6 cellular contexts compared by ENCODE assay signal in genomic region chr4:683982-684571, GRCh38. TPM values are rescaled to one million over a fixed set of nuclear protein-coding genes. Genes with fewer than 3 reads are reported as not detected.
DNase-seq lines count a peak whose midpoint lies in the region; ATAC-seq and TF ChIP-seq lines count a peak whose summit lies in the region.

No MANE protein-coding gene starts in this region.

- H3K4me2 ChIP-seq in mammary epithelial cell (ENCODE audit: insufficient read depth, low read depth, low read length) = no peak overlapping the region

- H3K79me2 ChIP-seq in mammary epithelial cell (ENCODE audit: insufficient read depth, low read length) = no peaks in the 10 kb centered on the region

- DNase-seq in EL (peak; percentile 47), NCI-H2029 treated with DMSO at 0.1 percent for 48 hours (lab: John Stamatoyannopoulos, UW) (peak; percentile 3), mammary epithelial cell (no peak), naive B cell (no peak)

- no peak overlapping the region for H3K9ac ChIP-seq in mammary epithelial cell (ENCODE audit: insufficient read depth, low read length)

- no peaks in the 10 kb centered on the region for H3K36me3 ChIP-seq in mammary epithelial cell (ENCODE audit: insufficient read depth, low read length)

- no peak overlapping the region for H3K4me3 ChIP-seq in mammary epithelial cell (replicated peaks in 1 of 3; ENCODE audit: insufficient read depth in 1 of 3, low read depth in 2 of 3, low read length in 3 of 3)

- H3K27me3 Mint-ChIP-seq in naive B cell = peaks cover 0 to 26% (median 8%) of the 10 kb centered on the region in 3 donors

- ATAC-seq in naive B cell (ENCODE audit: low read depth in 2 of 2) = peak; percentile 15 to 20
- ATAC-seq in GM21529 (IDR thresholded peaks at IDR 0.05; ENCODE audit: unreplicated experiment) = no peak
- no peak for ATAC-seq in GM18502 (IDR thresholded peaks at IDR 0.05; ENCODE audit: poor library complexity, unreplicated experiment)

- H2AFZ ChIP-seq in mammary epithelial cell (ENCODE audit: low read depth, low read length) = no peak overlapping the region

- no peak overlapping the region for H3K27ac Mint-ChIP-seq in naive B cell

- H3K9me3 ChIP-seq in mammary epithelial cell (replicated peaks; ENCODE audit: insufficient read depth, low read length) = no peaks in the 10 kb centered on the region

- H3K4me3 Mint-ChIP-seq in naive B cell = no peak overlapping the region

- BruUV-seq in mammary epithelial cell (replicated peaks; lab: Mats Ljungman, UMichigan) = no TSS peak

- dilution Hi-C loops in mammary epithelial cell (cut with HindIII; ENCODE audit: low sequenced_read_pairs) = no loop called here

- intact Hi-C loops in mammary epithelial cell (cut with micrococcal nuclease) = no loop called here

- peaks cover 23% of the 10 kb centered on the region for H3K4me1 ChIP-seq in mammary epithelial cell (ENCODE audit: insufficient read depth, low read length)

- H3K9me3 Mint-ChIP-seq in naive B cell = no peaks in the 10 kb centered on the region

- peaks cover 6 to 12% (median 8%) of the 10 kb centered on the region in 3 donors for H3K4me1 Mint-ChIP-seq in naive B cell

- in situ Hi-C loops in mammary epithelial cell (cut with MboI; ENCODE audit: low sequenced_read_pairs in 2 of 2) = no loop called here

- H3K36me3 Mint-ChIP-seq in naive B cell = no peaks in the 10 kb centered on the region

- CTCF ChIA-PET in mammary epithelial cell (lab: Charles Lee; ENCODE audit: low non-redundant PET) = interaction anchor here (0.7 to 0.8 kb wide), 3 partner anchors 10 to 237 kb away, joined by 3 to 5 read pairs (median 3); partner anchors contain the start of genes ATP5ME and MYL5

- whole genome bisulfite sequencing in mammary epithelial cell (ENCODE audit: low coverage, missing lambda C conversion rate) = 61% methylated on average over 12 of the region's 18 CpGs

- H3K27ac ChIP-seq in mammary epithelial cell (ENCODE audit: insufficient read depth, low read depth, low read length) = no peak overlapping the region

- no peaks in the 10 kb centered on the region for H4K20me1 ChIP-seq in mammary epithelial cell (ENCODE audit: insufficient read depth, low read length)

- no peaks in the 10 kb centered on the region for H3K27me3 ChIP-seq in mammary epithelial cell (ENCODE audit: insufficient read depth, low read length)

- TF ChIP-seq CTCF in mammary epithelial cell (conservative IDR thresholded peaks at IDR 0.05 in 1 of 2, IDR thresholded peaks at IDR 0.05 in 1 of 2; ENCODE audit: extremely low read depth in 1 of 2, insufficient read depth in 1 of 2, low read depth in 1 of 2, low read length in 2 of 2) = peak; percentile 51 to 64

RNA-seq across cellular contexts. Expression of gene SLC49A3, which starts 4.9 kb away (rescaled TPM):
- total RNA-seq in mammary epithelial cell = under 1 TPM in 1 of 2 donors, not detected in 1; 0.83 TPM
- polyA plus RNA-seq in mammary epithelial cell (not detected), naive B cell (ENCODE audit: low read depth in 6 of 6) (under 1 TPM in 3 of 6 donors, not detected in 3; 0.22 to 0.54 (median 0.43) TPM)
- polyA minus RNA-seq in mammary epithelial cell = not detected

RNA-seq across cellular contexts. Expression of gene MYL5, which starts 9.7 kb away (rescaled TPM):
- 10 to 100 TPM; 11.2 to 31.9 TPM for total RNA-seq in mammary epithelial cell
- 10.7 TPM for polyA plus RNA-seq in mammary epithelial cell
- polyA minus RNA-seq in mammary epithelial cell = not detected
- polyA plus RNA-seq in naive B cell (ENCODE audit: low read depth in 6 of 6) = 10 to 100 TPM in 5 of 6 donors, 1 to 10 TPM in 1; 7.3 to 13.4 (median 11.8) TPM

RNA-seq across cellular contexts. Expression of gene ATP5ME, which starts 10.0 kb away (rescaled TPM):
- 100 to 1,000 TPM in 1 of 2 donors, 10 to 100 TPM in 1; 38.7 to 284 TPM for total RNA-seq in mammary epithelial cell
- polyA plus RNA-seq in mammary epithelial cell (486 TPM), naive B cell (ENCODE audit: low read depth in 6 of 6) (100 to 1,000 TPM; 320 to 459 (median 358) TPM)
- polyA minus RNA-seq in mammary epithelial cell = 109 TPM

RNA-seq across cellular contexts. Expression of gene PCGF3, which starts 21.6 kb away (rescaled TPM):
- 10 to 100 TPM; 35.0 to 38.2 TPM for total RNA-seq in mammary epithelial cell
- polyA plus RNA-seq in mammary epithelial cell = 34.2 TPM
- 77.3 TPM for polyA minus RNA-seq in mammary epithelial cell
- polyA plus RNA-seq in naive B cell (ENCODE audit: low read depth in 6 of 6) = 1 to 10 TPM; 5.6 to 9.5 (median 7.1) TPM

RNA-seq across cellular contexts. Expression of gene PDE6B, which starts 58.7 kb away (rescaled TPM):
- total RNA-seq in mammary epithelial cell = 1 to 10 TPM in 1 of 2 donors, not detected in 1; 3.2 TPM
- polyA plus RNA-seq in mammary epithelial cell (not detected), naive B cell (ENCODE audit: low read depth in 6 of 6) (10 to 100 TPM; 24.3 to 39.4 (median 30.0) TPM)
- polyA minus RNA-seq in mammary epithelial cell = not detected

Comparison
In these comparisons a context has a peak if more than half of its experiments do, and no peak if none do; other contexts are left out.
1. DNase-seq: peak in EL (single experiment) and NCI-H2029 treated with DMSO at 0.1 percent for 48 hours (single experiment); none in mammary epithelial cell (single experiment) and naive B cell (single experiment).
2. ATAC-seq: peak in naive B cell (2 of 2); none in GM21529 (single experiment) and GM18502 (single experiment).